1 cellular context compared by ENCODE assay signal in the genomic region with DNA sequence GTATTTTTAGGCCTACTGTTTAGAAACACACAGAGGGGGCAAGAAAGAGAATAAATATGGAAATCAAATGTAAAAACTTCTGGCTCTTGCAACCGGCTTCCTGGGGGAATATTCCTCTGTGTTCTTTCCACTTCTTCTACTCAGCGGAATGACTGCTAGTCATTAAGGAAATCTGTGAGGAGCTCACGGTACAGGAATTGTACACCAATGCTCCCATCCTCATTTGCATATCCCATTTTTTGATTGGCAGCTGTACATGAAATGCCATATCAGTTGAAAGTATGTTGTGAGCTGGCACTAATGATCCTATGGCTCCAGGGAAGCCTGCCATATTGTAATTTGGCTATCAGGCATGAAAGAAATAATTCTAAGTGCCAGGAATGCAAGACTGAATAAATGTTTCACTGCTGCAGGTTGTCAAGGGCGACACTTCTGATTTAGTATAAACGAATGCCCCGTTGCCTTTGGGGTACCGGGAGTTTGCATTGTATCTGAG.
TF ChIP-seq lines count a peak whose summit lies in the region.

No MANE protein-coding gene starts in this region.

TF ChIP-seq in neural cell, 6 proteins besides CTCF, POLR2A, EP300 and RAD21 (continued from another document):
- TF ChIP-seq EZH2 (IDR thresholded peaks at IDR 0.05; ENCODE audit: borderline replicate concordance, insufficient read depth, low read length, poor library complexity, severe bottlenecking) = no peak
- no peak for TF ChIP-seq TAF1 (IDR thresholded peaks at IDR 0.05; ENCODE audit: low read depth)
- TF ChIP-seq MXI1 (conservative IDR thresholded peaks at IDR 0.05; ENCODE audit: poor library complexity, severe bottlenecking) = no peak
- peak; percentile 99 for TF ChIP-seq POLR2AphosphoS5 (IDR thresholded peaks at IDR 0.05)
TF ChIP-seq in neural cell: peak in this region for 3.
